In genomic region chr3:65252266-65252665, GRCh38 we compare ENCODE assay signal across 16 cellular contexts.
"Had no signal": no experiment of that assay in that cellular context is flagged by ENCODE, and none has a peak within 500 bp of the region (broad histone marks: within the 10 kb centered on the region; RNA-seq: fewer than 3 reads in every experiment).

No MANE protein-coding gene starts in this region.

- DNase-seq: colonic mucosa; cortex of kidney; effector CD8-positive, alpha-beta T cell; effector memory CD8-positive, alpha-beta T cell; endodermal cell; heart left ventricle; hippocampal formation; left cardiac atrium; left lung; left ventricle myocardium superior; mammary epithelial cell; mesendoderm; midbrain; naive thymus-derived CD4-positive, alpha-beta T cell had no signal

- H3K27ac Mint-ChIP-seq: dendritic cell treated with granulocyte-macrophage colony-stimulating factor and Interleukin-4, amounts not matched to agents 40 ng/mL and 50 ng/mL, for 4 days; effector memory CD8-positive, alpha-beta T cell; endodermal cell; memory B cell; naive thymus-derived CD4-positive, alpha-beta T cell had no signal

- H3K36me3 Mint-ChIP-seq: memory B cell; naive thymus-derived CD4-positive, alpha-beta T cell had no signal

- H3K27me3 Mint-ChIP-seq: dendritic cell treated with granulocyte-macrophage colony-stimulating factor and Interleukin-4, amounts not matched to agents 40 ng/mL and 50 ng/mL, for 4 days; effector memory CD8-positive, alpha-beta T cell; memory B cell; naive thymus-derived CD4-positive, alpha-beta T cell had no signal

- H3K4me3 Mint-ChIP-seq: dendritic cell treated with granulocyte-macrophage colony-stimulating factor and Interleukin-4, amounts not matched to agents 40 ng/mL and 50 ng/mL, for 4 days; effector memory CD8-positive, alpha-beta T cell; endodermal cell; memory B cell; naive thymus-derived CD4-positive, alpha-beta T cell had no signal

- H3K4me1 Mint-ChIP-seq: memory B cell; naive thymus-derived CD4-positive, alpha-beta T cell had no signal
